1 cellular context compared by ENCODE assay signal in the genomic region with DNA sequence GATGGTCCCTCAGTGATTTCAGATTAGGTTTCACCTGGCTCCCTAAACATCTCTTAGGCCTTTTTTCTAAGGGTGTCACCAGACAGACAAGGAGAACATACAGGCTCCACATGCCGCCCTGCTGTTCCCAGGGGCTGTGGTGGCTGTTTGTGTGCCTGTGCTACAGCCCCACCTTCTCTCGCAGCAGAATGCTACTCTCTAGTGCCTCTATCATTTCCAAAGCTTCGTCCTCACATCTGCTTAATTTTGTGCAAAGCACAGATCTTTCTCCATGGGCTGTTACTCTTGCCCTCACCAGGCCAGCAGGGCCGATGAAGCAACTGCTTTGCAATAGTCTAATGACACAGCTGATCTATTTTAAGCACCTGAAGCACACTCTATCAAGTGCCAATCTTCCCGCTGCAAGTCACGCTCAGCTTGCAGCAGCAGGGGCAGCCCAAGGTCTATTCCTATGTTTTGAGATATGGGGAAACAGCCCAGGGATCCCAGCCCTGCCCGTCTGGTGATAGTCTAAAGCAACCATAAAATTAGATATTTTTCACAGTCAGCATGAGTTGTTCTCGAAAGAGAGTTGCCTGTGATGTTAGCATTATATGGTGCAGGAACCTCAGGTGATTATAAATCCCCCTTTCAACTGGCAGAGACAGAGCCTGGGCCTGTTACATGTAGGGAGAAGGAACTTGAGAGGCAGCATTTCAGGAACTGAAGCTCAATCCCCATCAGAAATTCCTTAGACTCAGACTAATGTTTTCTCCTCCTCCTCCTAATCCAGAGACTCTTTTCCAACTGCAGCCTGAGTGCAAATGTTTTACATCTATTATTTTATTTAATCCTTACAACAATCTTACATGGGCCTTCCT.
TF ChIP-seq lines count a peak whose summit lies in the region.

No MANE protein-coding gene starts in this region.

TF ChIP-seq in K562, 482 proteins besides CTCF, POLR2A, EP300 and RAD21 (continued from another document and continues in another):
- no peak for TF ChIP-seq CHD7 (IDR thresholded peaks at IDR 0.05; ENCODE audit: low read depth, low read length)
- TF ChIP-seq BHLHE40 (IDR thresholded peaks at IDR 0.05; ENCODE audit: low read length), result peak; percentile 85
- TF ChIP-seq BCL6 (CRISPR knock-in tag; IDR thresholded peaks at IDR 0.05), result no peak; the same call in 1 of the 2 replicates
- TF ChIP-seq SMAD4 (CRISPR knock-in tag; conservative IDR thresholded peaks at IDR 0.05), result peak; percentile 90
- peak; percentile 48 for TF ChIP-seq TEAD4 (IDR thresholded peaks at IDR 0.05; ENCODE audit: low read length)
- no peak for TF ChIP-seq TEAD4 (CRISPR knock-in tag; IDR thresholded peaks at IDR 0.05; ENCODE audit: borderline replicate concordance)
- no peak for TF ChIP-seq NONO (IDR thresholded peaks at IDR 0.05; ENCODE audit: low read depth in 2 of 2, low read length in 1 of 2)
- TF ChIP-seq, protein P1, sequence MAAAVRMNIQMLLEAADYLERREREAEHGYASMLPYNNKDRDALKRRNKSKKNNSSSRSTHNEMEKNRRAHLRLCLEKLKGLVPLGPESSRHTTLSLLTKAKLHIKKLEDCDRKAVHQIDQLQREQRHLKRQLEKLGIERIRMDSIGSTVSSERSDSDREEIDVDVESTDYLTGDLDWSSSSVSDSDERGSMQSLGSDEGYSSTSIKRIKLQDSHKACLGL (CRISPR knock-in tag; IDR thresholded peaks at IDR 0.05; ENCODE audit: borderline replicate concordance, poor library complexity, severe bottlenecking), result no peak
- TF ChIP-seq CCNT2 (IDR thresholded peaks at IDR 0.05; ENCODE audit: borderline replicate concordance, extremely low read depth, insufficient read length, low read depth, low read length), result peak; percentile 20
- no peak for TF ChIP-seq NFXL1 (CRISPR knock-in tag; IDR thresholded peaks at IDR 0.05)
- no peak; the same call in 1 of the 2 replicates for TF ChIP-seq ZNF324 (CRISPR knock-in tag; IDR thresholded peaks at IDR 0.05)
- TF ChIP-seq ZFPM2 (CRISPR knock-in tag; IDR thresholded peaks at IDR 0.05), result no peak
- TF ChIP-seq ZBTB43 (CRISPR knock-in tag; IDR thresholded peaks at IDR 0.05), result no peak
- no peak for TF ChIP-seq E4F1 (CRISPR knock-in tag; IDR thresholded peaks at IDR 0.05; ENCODE audit: borderline replicate concordance)
- TF ChIP-seq ZNF764 (CRISPR knock-in tag; IDR thresholded peaks at IDR 0.05; ENCODE audit: low read depth), result no peak
- no peak for TF ChIP-seq BCOR (IDR thresholded peaks at IDR 0.05)
- TF ChIP-seq, protein P2, sequence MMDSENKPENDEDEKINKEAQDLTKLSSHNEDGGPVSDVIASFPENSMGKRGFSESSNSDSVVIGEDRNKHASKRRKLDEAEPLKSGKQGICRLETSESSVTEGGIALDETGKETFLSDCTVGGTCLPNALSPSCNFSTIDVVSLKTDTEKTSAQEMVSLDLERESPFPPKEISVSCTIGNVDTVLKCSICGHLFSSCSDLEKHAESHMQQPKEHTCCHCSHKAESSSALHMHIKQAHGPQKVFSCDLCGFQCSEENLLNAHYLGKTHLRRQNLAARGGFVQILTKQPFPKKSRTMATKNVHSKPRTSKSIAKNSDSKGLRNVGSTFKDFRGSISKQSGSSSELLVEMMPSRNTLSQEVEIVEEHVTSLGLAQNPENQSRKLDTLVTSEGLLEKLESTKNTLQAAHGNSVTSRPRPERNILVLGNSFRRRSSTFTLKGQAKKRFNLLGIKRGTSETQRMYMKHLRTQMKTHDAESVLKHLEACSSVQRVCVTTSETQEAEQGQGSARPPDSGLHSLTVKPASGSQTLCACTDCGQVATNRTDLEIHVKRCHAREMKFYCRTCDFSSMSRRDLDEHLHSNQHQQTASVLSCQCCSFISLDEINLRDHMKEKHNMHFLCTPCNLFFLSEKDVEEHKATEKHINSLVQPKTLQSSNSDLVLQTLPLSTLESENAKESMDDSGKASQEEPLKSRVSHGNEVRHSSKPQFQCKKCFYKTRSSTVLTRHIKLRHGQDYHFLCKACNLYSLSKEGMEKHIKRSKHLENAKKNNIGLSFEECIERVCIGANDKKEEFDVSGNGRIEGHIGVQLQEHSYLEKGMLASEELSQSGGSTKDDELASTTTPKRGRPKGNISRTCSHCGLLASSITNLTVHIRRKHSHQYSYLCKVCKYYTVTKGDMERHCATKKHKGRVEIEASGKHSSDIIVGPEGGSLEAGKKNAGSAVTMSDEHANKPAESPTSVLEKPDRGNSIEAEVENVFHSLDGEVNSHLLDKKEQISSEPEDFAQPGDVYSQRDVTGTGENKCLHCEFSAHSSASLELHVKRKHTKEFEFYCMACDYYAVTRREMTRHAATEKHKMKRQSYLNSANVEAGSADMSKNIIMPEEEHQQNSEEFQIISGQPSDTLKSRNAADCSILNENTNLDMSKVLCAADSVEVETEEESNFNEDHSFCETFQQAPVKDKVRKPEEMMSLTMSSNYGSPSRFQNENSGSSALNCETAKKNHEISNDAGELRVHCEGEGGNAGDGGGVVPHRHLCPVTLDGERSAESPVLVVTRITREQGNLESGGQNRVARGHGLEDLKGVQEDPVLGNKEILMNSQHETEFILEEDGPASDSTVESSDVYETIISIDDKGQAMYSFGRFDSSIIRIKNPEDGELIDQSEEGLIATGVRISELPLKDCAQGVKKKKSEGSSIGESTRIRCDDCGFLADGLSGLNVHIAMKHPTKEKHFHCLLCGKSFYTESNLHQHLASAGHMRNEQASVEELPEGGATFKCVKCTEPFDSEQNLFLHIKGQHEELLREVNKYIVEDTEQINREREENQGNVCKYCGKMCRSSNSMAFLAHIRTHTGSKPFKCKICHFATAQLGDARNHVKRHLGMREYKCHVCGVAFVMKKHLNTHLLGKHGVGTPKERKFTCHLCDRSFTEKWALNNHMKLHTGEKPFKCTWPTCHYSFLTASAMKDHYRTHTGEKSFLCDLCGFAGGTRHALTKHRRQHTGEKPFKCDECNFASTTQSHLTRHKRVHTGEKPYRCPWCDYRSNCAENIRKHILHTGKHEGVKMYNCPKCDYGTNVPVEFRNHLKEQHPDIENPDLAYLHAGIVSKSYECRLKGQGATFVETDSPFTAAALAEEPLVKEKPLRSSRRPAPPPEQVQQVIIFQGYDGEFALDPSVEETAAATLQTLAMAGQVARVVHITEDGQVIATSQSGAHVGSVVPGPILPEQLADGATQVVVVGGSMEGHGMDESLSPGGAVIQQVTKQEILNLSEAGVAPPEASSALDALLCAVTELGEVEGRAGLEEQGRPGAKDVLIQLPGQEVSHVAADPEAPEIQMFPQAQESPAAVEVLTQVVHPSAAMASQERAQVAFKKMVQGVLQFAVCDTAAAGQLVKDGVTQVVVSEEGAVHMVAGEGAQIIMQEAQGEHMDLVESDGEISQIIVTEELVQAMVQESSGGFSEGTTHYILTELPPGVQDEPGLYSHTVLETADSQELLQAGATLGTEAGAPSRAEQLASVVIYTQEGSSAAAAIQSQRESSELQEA (IDR thresholded peaks at IDR 0.05; ENCODE audit: low read depth), result no peak
- TF ChIP-seq PHF20 (IDR thresholded peaks at IDR 0.05; ENCODE audit: partially characterized antibody), result no peak
- no peak for TF ChIP-seq ZNF174 (CRISPR knock-in tag; IDR thresholded peaks at IDR 0.05)
- TF ChIP-seq ZNF696 (CRISPR knock-in tag; conservative IDR thresholded peaks at IDR 0.05), result no peak
- peak; percentile 91 for TF ChIP-seq PKNOX1 (IDR thresholded peaks at IDR 0.05)
- TF ChIP-seq COPS2 (conservative IDR thresholded peaks at IDR 0.05), result no peak
- TF ChIP-seq MED1 (CRISPR knock-in tag; IDR thresholded peaks at IDR 0.05; ENCODE audit: borderline replicate concordance), result no peak
- no peak for TF ChIP-seq ZNF354B (CRISPR knock-in tag; IDR thresholded peaks at IDR 0.05)
- no peak for TF ChIP-seq NUFIP1 (IDR thresholded peaks at IDR 0.05; ENCODE audit: partially characterized antibody)
- no peak for TF ChIP-seq DIDO1 (tag; IDR thresholded peaks at IDR 0.05; ENCODE audit: low read depth)
